8 cellular contexts compared by ENCODE assay signal in the genomic region with DNA sequence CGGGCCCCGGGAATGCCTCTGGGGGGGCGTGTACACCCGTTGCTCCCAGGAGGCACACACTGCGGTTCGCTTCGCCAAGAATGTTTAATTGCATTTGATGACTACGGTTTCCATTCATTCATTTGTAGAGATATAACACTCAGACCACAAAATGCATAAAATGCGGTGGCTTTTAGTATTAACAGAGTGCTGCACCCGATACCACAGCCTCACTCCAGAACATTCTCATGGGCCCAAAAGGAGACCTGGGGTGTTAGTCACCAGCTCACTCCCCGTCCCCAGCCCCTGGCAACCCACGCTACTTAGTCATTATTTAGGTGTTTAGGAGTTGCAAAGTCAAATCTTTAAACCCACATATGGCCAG. TPM values are rescaled to one million over a fixed set of nuclear protein-coding genes. Genes with fewer than 3 reads are reported as not detected.
DNase-seq lines count a peak whose midpoint lies in the region; ATAC-seq and TF ChIP-seq lines count a peak whose summit lies in the region.

No MANE protein-coding gene starts in this region.

- POLR2A ChIA-PET in CD4-positive, alpha-beta T cell (lab: Charles Lee) = interaction anchor here (1.0 to 3.2 kb wide), 4 partner anchors 34 to 101 kb away, joined by 3 to 14 read pairs (median 6); a partner anchor contains a TSS

- no peak for TF ChIP-seq CTCF in CD4-positive, alpha-beta T cell (IDR thresholded peaks at IDR 0.05)
- TF ChIP-seq CTCF in gastrocnemius medialis (IDR thresholded peaks at IDR 0.05 in 4 of 5, conservative IDR thresholded peaks at IDR 0.05 in 1 of 5) = no peak

- H3K9me3 ChIP-seq in CD4-positive, alpha-beta T cell (ENCODE audit: control insufficient read depth, low read length) = no peaks in the 10 kb centered on the region
- no peaks in the 10 kb centered on the region; the same call in 1 of the 2 replicates for H3K9me3 ChIP-seq in SJSA1 (replicated peaks)
- H3K9me3 ChIP-seq in gastrocnemius medialis = no peaks in the 10 kb centered on the region

- H3K4me1 ChIP-seq in SJSA1 (replicated peaks) = peaks cover 38% of the 10 kb centered on the region
- no peaks in the 10 kb centered on the region for H3K4me1 ChIP-seq in gastrocnemius medialis

- no peak for TF ChIP-seq POLR2A in gastrocnemius medialis (IDR thresholded peaks at IDR 0.05)

- H3K36me3 Mint-ChIP-seq in CD4-positive, alpha-beta T cell (ENCODE audit: low read depth) = peaks cover 13% of the 10 kb centered on the region

- peak in 5 of 10 experiments; percentile 26 to 46 (median 32) for DNase-seq in CD4-positive, alpha-beta T cell
- DNase-seq in SJSA1 (ENCODE audit: low read depth in 1 of 2, low spot score in 2 of 2) (peak; percentile 98 to 99), amniotic stem cell (lab: John Stamatoyannopoulos, UW) (peak; percentile 71), gastrocnemius medialis (no peak), NCI-H526 treated with DMSO at 0.1 percent for 48 hours (lab: John Stamatoyannopoulos, UW) (no peak)

- peak overlapping the region; percentile 95 for H3K4me3 Mint-ChIP-seq in CD4-positive, alpha-beta T cell

- H3K9me3 Mint-ChIP-seq in CD4-positive, alpha-beta T cell = no peaks in the 10 kb centered on the region

- H3K27ac ChIP-seq in CD4-positive, alpha-beta T cell (ENCODE audit: low read depth, low read length) = peak overlapping the region; percentile 67
- H3K27ac ChIP-seq in SJSA1 (peak overlapping the region; percentile 93), gastrocnemius medialis (peak overlapping the region; percentile 4 to 68 (median 58))

- peak; percentile 33 for ATAC-seq in CD4-positive, alpha-beta T cell (ENCODE audit: poor library complexity)
- ATAC-seq in gastrocnemius medialis = no peak
- ATAC-seq in HG03159 (IDR thresholded peaks at IDR 0.05; ENCODE audit: unreplicated experiment) = no peak
- no peak for ATAC-seq in GM21381 (IDR thresholded peaks at IDR 0.05; ENCODE audit: unreplicated experiment)
- no peak for ATAC-seq in HG03571 (IDR thresholded peaks at IDR 0.05; ENCODE audit: unreplicated experiment)

- H3K27ac Mint-ChIP-seq in CD4-positive, alpha-beta T cell = peak overlapping the region; percentile 85

- H3K4me3 ChIP-seq in SJSA1 (no peak overlapping the region), gastrocnemius medialis (no peak overlapping the region)

- H3K4me1 Mint-ChIP-seq in CD4-positive, alpha-beta T cell (ENCODE audit: low read depth) = peaks cover 25% of the 10 kb centered on the region

- H3K27me3 Mint-ChIP-seq in CD4-positive, alpha-beta T cell = peaks cover 3% of the 10 kb centered on the region

- in situ Hi-C loops in gastrocnemius medialis (cut with MboI; ENCODE audit: low sequenced_read_pairs in 4 of 4) = no loop called here

- no peaks in the 10 kb centered on the region for H3K27me3 ChIP-seq in CD4-positive, alpha-beta T cell (ENCODE audit: control insufficient read depth, insufficient read depth, low read length)
- no peaks in the 10 kb centered on the region for H3K27me3 ChIP-seq in SJSA1 (replicated peaks)
- H3K27me3 ChIP-seq in gastrocnemius medialis = peaks cover 3 to 12% (median 8%) of the 10 kb centered on the region in 3 donors

- CTCF ChIA-PET in CD4-positive, alpha-beta T cell (lab: Charles Lee) = interaction anchor here (1.1 to 2.0 kb wide), 2 partner anchors 27 to 101 kb away, joined by 3 to 6 read pairs; no protein-coding TSS in a partner anchor

- peaks cover 31% of the 10 kb centered on the region for H3K36me3 ChIP-seq in SJSA1
- H3K36me3 ChIP-seq in gastrocnemius medialis = no peaks in the 10 kb centered on the region

- intact Hi-C loops in CD4-positive, alpha-beta T cell (cut with DNase I, micrococcal nuclease) = loop anchor here (1.0 to 2.0 kb wide), 4 partner anchors 21 to 69 kb away; a partner anchor contains a TSS
- intact Hi-C loops in gastrocnemius medialis (cut with DNase I; ENCODE audit: low total_unique reads) = no loop called here

RNA-seq across cellular contexts. Expression of a gene that starts 21.8 kb away (rescaled TPM):
- total RNA-seq in CD4-positive, alpha-beta T cell = 1 to 10 TPM; 2.1 TPM
- 2.2 and 4.3 TPM in 2 replicates for total RNA-seq in SJSA1 (2014; rRNA removed; shearing (Covaris generic))
- total RNA-seq in gastrocnemius medialis = under 1 TPM in 1 of 4 donors, not detected in 3; 0.10 TPM

RNA-seq across cellular contexts. Expression of a gene that starts 21.8 kb away (rescaled TPM):
- 10 to 100 TPM; 54.4 to 56.2 TPM for total RNA-seq in CD4-positive, alpha-beta T cell
- 44.2 and 44.7 TPM in 2 replicates for total RNA-seq in SJSA1 (2014; rRNA removed; shearing (Covaris generic))
- 10 to 100 TPM; 43.9 to 83.4 (median 73.8) TPM for total RNA-seq in gastrocnemius medialis

RNA-seq across cellular contexts. Expression of a gene that starts 28.2 kb away (rescaled TPM):
- under 1 TPM; 0.42 to 0.49 TPM for total RNA-seq in CD4-positive, alpha-beta T cell
- total RNA-seq in SJSA1 (2014; rRNA removed; shearing (Covaris generic)) = 0.13 TPM in 1 of 2 replicates, not detected in the other
- not detected for total RNA-seq in gastrocnemius medialis

RNA-seq across cellular contexts. Expression of a gene that starts 39.1 kb away (rescaled TPM):
- total RNA-seq in CD4-positive, alpha-beta T cell = 10 to 100 TPM; 68.7 to 71.6 TPM
- total RNA-seq in SJSA1 (2014; rRNA removed; shearing (Covaris generic)) = 444 and 577 TPM in 2 replicates
- 100 to 1,000 TPM; 305 to 380 (median 364) TPM for total RNA-seq in gastrocnemius medialis

RNA-seq across cellular contexts. Expression of a gene that starts 51.5 kb away (rescaled TPM):
- 100 to 1,000 TPM; 112 to 119 TPM for total RNA-seq in CD4-positive, alpha-beta T cell
- total RNA-seq in SJSA1 (2014; rRNA removed; shearing (Covaris generic)) = 55.9 and 79.3 TPM in 2 replicates
- total RNA-seq in gastrocnemius medialis = 100 to 1,000 TPM in 3 of 4 donors, 10 to 100 TPM in 1; 72.3 to 148 (median 129) TPM

Comparison
In these comparisons a context has a peak if more than half of its experiments do, and no peak if none do; other contexts are left out.
1. DNase-seq: peak in SJSA1 (2 of 2) and amniotic stem cell (single experiment); none in gastrocnemius medialis (0 of 2) and NCI-H526 treated with DMSO at 0.1 percent for 48 hours (single experiment).
2. Peak in every context shown above with its lines, with median percentiles within 50 percentile points of each other: H3K27ac ChIP-seq.